ENCODE assay signal across 16 cellular contexts in genomic region chr12:52311282-52311643, GRCh38. TPM values are rescaled to one million over a fixed set of nuclear protein-coding genes. Genes with fewer than 3 reads are reported as not detected.
A peak's percentile ranks its signal among the peaks of the same experiment; 100 is the strongest.
DNase-seq lines count a peak whose midpoint lies in the region; TF ChIP-seq lines count a peak whose summit lies in the region.
"Had no signal": no experiment of that assay in that cellular context is flagged by ENCODE, and none has a peak within 500 bp of the region (broad histone marks: within the 10 kb centered on the region; RNA-seq: fewer than 3 reads in every experiment).

No MANE protein-coding gene starts in this region.

- H3K9me3 ChIP-seq in osteoblast (ENCODE audit: low read depth, low read length) = no peaks in the 10 kb centered on the region
- H3K9me3 ChIP-seq: Caco-2 had no signal

- TF ChIP-seq CTCF in osteoblast (IDR thresholded peaks at IDR 0.05; ENCODE audit: extremely low read depth, low read depth, low read length) = no peak

- no peaks in the 10 kb centered on the region for H4K20me1 ChIP-seq in osteoblast (ENCODE audit: insufficient read depth, low read length)

- peaks cover 8% of the 10 kb centered on the region for H3K4me1 ChIP-seq in osteoblast (ENCODE audit: insufficient read depth, low read length)

- peak overlapping the region; percentile 68 for H2AFZ ChIP-seq in osteoblast (ENCODE audit: low read length)
- H2AFZ ChIP-seq: GM23338 had no signal

- DNase-seq in AG08396 (ENCODE audit: low spot score) (peak; percentile 43), AG20443 (ENCODE audit: low spot score) (peak; percentile 55), amniotic epithelial cell (ENCODE audit: low read depth) (peak; percentile 26), osteoblast (ENCODE audit: insufficient read length, low spot score, missing footprints) (peak; percentile 70), germinal center (ENCODE audit: low spot score) (no peak), T-helper 1 cell (no peak), COR-L47 (lab: John Stamatoyannopoulos, UW) (no peak)
- DNase-seq: Caco-2, KG1, MM.1S, NCI-H1105 treated with DMSO at 0.1 percent for 48 hours, NCI-H1930, NCI-H524 treated with DMSO at 0.1 percent for 48 hours, SIG-M5 had no signal

- no peaks in the 10 kb centered on the region for H3K36me3 ChIP-seq in osteoblast (ENCODE audit: insufficient read depth, low read length)

- H3K4me3 ChIP-seq in osteoblast (ENCODE audit: insufficient read depth, low read length) = no peak overlapping the region
- H3K4me3 ChIP-seq: GM23338 had no signal

- H3K27me3 ChIP-seq in osteoblast (ENCODE audit: insufficient read depth, low read length) = peaks cover 10% of the 10 kb centered on the region

- H3K4me2 ChIP-seq in osteoblast (ENCODE audit: insufficient read depth, low read length) = no peak overlapping the region
- H3K4me2 ChIP-seq: GM23338 had no signal

- peak overlapping the region; percentile 64 for H3K27ac ChIP-seq in osteoblast (ENCODE audit: low read depth, low read length)

- no peaks in the 10 kb centered on the region for H3K79me2 ChIP-seq in osteoblast (ENCODE audit: insufficient read depth, low read length)

RNA-seq across cellular contexts. Expression of gene KRT83, which starts 9.9 kb away (rescaled TPM):
- not detected in 2 replicates for total RNA-seq in osteoblast
- total RNA-seq: Caco-2, GM23338 had no signal

RNA-seq across cellular contexts. Expression of gene KRT81, which starts 19.9 kb away (rescaled TPM):
- 0.29 TPM in 1 of 2 replicates, not detected in the other for total RNA-seq in osteoblast
- total RNA-seq: G401, GM23338 had no signal

RNA-seq across cellular contexts. Expression of gene KRT86, which starts 36.8 kb away (rescaled TPM):
- total RNA-seq in osteoblast = under 0.01 and 0.36 TPM in 2 replicates
- total RNA-seq: Caco-2, G401, GM23338 had no signal

RNA-seq across cellular contexts. Expression of gene KRT85, which starts 56.0 kb away (rescaled TPM):
- total RNA-seq in osteoblast = not detected in 2 replicates
- total RNA-seq: Caco-2, G401, GM23338 had no signal

Comparison
In these comparisons a context has a peak if more than half of its experiments do, and no peak if none do; other contexts are left out.
1. DNase-seq: peak in AG08396 (single experiment), AG20443 (single experiment), amniotic epithelial cell (single experiment) and osteoblast (single experiment); none in germinal center (single experiment), T-helper 1 cell (0 of 5) and COR-L47 (single experiment).